In the genomic region with DNA sequence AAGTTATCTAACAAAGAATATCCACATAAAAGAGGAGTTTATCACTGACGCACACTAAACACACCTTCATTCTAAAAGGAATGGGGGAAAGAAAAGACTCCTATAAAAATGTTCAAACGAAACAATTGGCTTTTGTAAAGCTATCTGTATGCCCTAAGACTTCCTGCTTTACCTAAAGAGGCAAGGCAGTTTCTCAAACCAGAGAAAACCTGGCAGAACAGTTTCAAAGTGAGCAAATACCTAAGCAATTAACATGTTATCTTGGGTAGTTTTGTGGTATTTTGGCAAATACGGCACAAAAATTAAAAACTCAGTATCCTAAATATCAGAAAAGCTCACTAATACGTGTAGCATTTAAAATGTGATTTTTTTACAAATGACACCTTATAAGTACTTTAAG, we compare ENCODE assay signal across 8 cellular contexts. TPM values are rescaled to one million over a fixed set of nuclear protein-coding genes. Genes with fewer than 3 reads are reported as not detected.
DNase-seq lines count a peak whose midpoint lies in the region; ATAC-seq and TF ChIP-seq lines count a peak whose summit lies in the region.

No MANE protein-coding gene starts in this region.

- DNase-seq in CD8-positive, alpha-beta T cell: no peak
- DNase-seq in brain microvascular endothelial cell (no peak), NCI-H774 (lab: John Stamatoyannopoulos, UW) (no peak), kidney glomerular epithelial cell (lab: John Stamatoyannopoulos, UW) (no peak), MV-4-11 (lab: John Stamatoyannopoulos, UW) (no peak), T1000 (lab: John Stamatoyannopoulos, UW) (no peak)

- H3K9me3 Mint-ChIP-seq in CD8-positive, alpha-beta T cell: no peaks in the 10 kb centered on the region

- no peak for ATAC-seq in CD8-positive, alpha-beta T cell

- peaks cover 38% of the 10 kb centered on the region for H3K4me1 ChIP-seq in CD8-positive, alpha-beta T cell (ENCODE audit: insufficient read depth, low read length)
- H3K4me1 ChIP-seq in mucosa of rectum (ENCODE audit: control insufficient read depth in 2 of 2, insufficient read depth in 2 of 2, low read length in 2 of 2): peaks cover 11 to 20% of the 10 kb centered on the region in 2 donors

- H3K4me1 Mint-ChIP-seq in CD8-positive, alpha-beta T cell (ENCODE audit: low read depth): peaks cover 41% of the 10 kb centered on the region

- TF ChIP-seq CTCF in CD8-positive, alpha-beta T cell (IDR thresholded peaks at IDR 0.05): no peak
- TF ChIP-seq CTCF in brain microvascular endothelial cell (IDR thresholded peaks at IDR 0.05; ENCODE audit: low read depth, low read length, missing control alignments): no peak

- peak overlapping the region; percentile 99 for H3K27ac Mint-ChIP-seq in CD8-positive, alpha-beta T cell

- no peak overlapping the region for H3K27ac ChIP-seq in CD8-positive, alpha-beta T cell (ENCODE audit: low read depth, low read length)
- H3K27ac ChIP-seq in KOPT-K1 (ENCODE audit: low read depth, low read length, poor library complexity, severe bottlenecking) (peak overlapping the region; percentile 84), brain microvascular endothelial cell (peak overlapping the region; percentile 83), mucosa of rectum (ENCODE audit: low read depth in 2 of 2, low read length in 2 of 2) (peak overlapping the region; percentile 57 to 97)

- in situ Hi-C loops in brain microvascular endothelial cell (cut with HindIII; ENCODE audit: low pct_ligation_motif_present, low sequenced_read_pairs): no loop called here

- intact Hi-C loops in CD8-positive, alpha-beta T cell (cut with DNase I, micrococcal nuclease): loop anchor here (2.0 to 10.0 kb wide), 5 partner anchors 36 to 581 kb away; a partner anchor contains a TSS

- peak overlapping the region; percentile 97 for H3K4me3 Mint-ChIP-seq in CD8-positive, alpha-beta T cell

- CTCF ChIA-PET in CD8-positive, alpha-beta T cell (lab: Charles Lee): interaction anchor here (1.4 kb wide), 1 partner anchor 262 kb away, joined by 3 read pairs; no protein-coding TSS in a partner anchor

- peaks cover 30% of the 10 kb centered on the region for H3K36me3 Mint-ChIP-seq in CD8-positive, alpha-beta T cell

- H3K36me3 ChIP-seq in CD8-positive, alpha-beta T cell (ENCODE audit: insufficient read depth, low read length): peaks cover 11% of the 10 kb centered on the region
- H3K36me3 ChIP-seq in KOPT-K1 (ENCODE audit: insufficient read depth, low read length) (peaks cover 33% of the 10 kb centered on the region), brain microvascular endothelial cell (replicated peaks) (peaks cover 10% of the 10 kb centered on the region), mucosa of rectum (ENCODE audit: control insufficient read depth in 2 of 2, insufficient read depth in 2 of 2, low read length in 2 of 2) (peaks cover 9% of the 10 kb centered on the region in 2 donors)

- POLR2A ChIA-PET in CD8-positive, alpha-beta T cell (lab: Charles Lee): no interaction called here

- no peaks in the 10 kb centered on the region for H3K9me3 ChIP-seq in CD8-positive, alpha-beta T cell (ENCODE audit: low read length)
- H3K9me3 ChIP-seq in KOPT-K1 (ENCODE audit: insufficient read depth, low read length, poor library complexity, severe bottlenecking) (no peaks in the 10 kb centered on the region), mucosa of rectum (ENCODE audit: control insufficient read depth in 2 of 2, low read length in 2 of 2) (no peaks in the 10 kb centered on the region)

- H3K4me3 ChIP-seq in CD8-positive, alpha-beta T cell (ENCODE audit: low read depth, low read length): no peak overlapping the region
- H3K4me3 ChIP-seq in brain microvascular endothelial cell (ENCODE audit: low read depth, low read length): peak overlapping the region; percentile 94
- peak overlapping the region; percentile 80 to 96 for H3K4me3 ChIP-seq in mucosa of rectum (ENCODE audit: low read length in 2 of 2)

- H3K27me3 ChIP-seq in CD8-positive, alpha-beta T cell (ENCODE audit: insufficient read depth, low read length): no peaks in the 10 kb centered on the region
- H3K27me3 ChIP-seq in brain microvascular endothelial cell (replicated peaks): no peaks in the 10 kb centered on the region
- no peaks in the 10 kb centered on the region for H3K27me3 ChIP-seq in mucosa of rectum (ENCODE audit: control insufficient read depth in 2 of 2, insufficient read depth in 2 of 2, low read length in 2 of 2)

- peak overlapping the region; percentile 89 to 98 for H3K9ac ChIP-seq in mucosa of rectum (ENCODE audit: low read depth in 1 of 2, low read length in 2 of 2)

- H3K27me3 Mint-ChIP-seq in CD8-positive, alpha-beta T cell (ENCODE audit: low read depth): no peaks in the 10 kb centered on the region

RNA-seq across cellular contexts. Expression of a gene that starts 1.9 kb away (rescaled TPM):
- 100 to 1,000 TPM; 190 to 191 TPM for total RNA-seq in CD8-positive, alpha-beta T cell
